ENCODE assay signal across 32 cellular contexts in genomic region chr10:91452063-91452462, GRCh38.
"Had no signal": no experiment of that assay in that cellular context is flagged by ENCODE, and none has a peak within 500 bp of the region (broad histone marks: within the 10 kb centered on the region; RNA-seq: fewer than 3 reads in every experiment).

No MANE protein-coding gene starts in this region.

- H3K36me3 ChIP-seq: adrenal gland, ascending aorta, brain microvascular endothelial cell, breast epithelium, cardiac muscle cell had no signal

- ATAC-seq: activated naive CD4-positive, alpha-beta T cell treated with anti-CD3 and anti-CD28 coated beads, Interleukin-2, amount 50 U/mL, for 72 hours; activated naive CD8-positive, alpha-beta T cell treated with anti-CD3 and anti-CD28 coated beads, Interleukin-2, amount 50 U/mL, for 24 hours; activated T-cell treated with anti-CD3 and anti-CD28 coated beads, Interleukin-2, amount 50 U/mL, for 4 hours; activated T-cell treated with anti-CD3 and anti-CD28 coated beads, Interleukin-2, amount 50 U/mL, for 72 hours; activated T-helper 17 cell treated with anti-CD3 and anti-CD28 coated beads, Interleukin-2, amount 50 U/mL, for 72 hours; body of pancreas had no signal

- H3K4me1 ChIP-seq: adrenal gland, ascending aorta, body of pancreas, breast epithelium had no signal

- H3K4me3 ChIP-seq: adrenal gland, ascending aorta, body of pancreas, breast epithelium, cardiac muscle cell had no signal

- H3K27ac ChIP-seq: adrenal gland, ascending aorta, body of pancreas, brain microvascular endothelial cell, breast epithelium, cardiac muscle cell had no signal

- DNase-seq: activated effector memory CD4-positive, alpha-beta T cell treated with anti-CD3 and anti-CD28 coated beads, Interleukin-2, amount 50 U/mL, for 16 hours; activated effector memory CD4-positive, alpha-beta T cell treated with Interleukin-2 at 50 U/mL for 16 hours; activated gamma-delta T cell; activated gamma-delta T cell treated with Interleukin-2 at 50 U/mL for 16 hours; activated naive CD4-positive, alpha-beta T cell; activated naive CD4-positive, alpha-beta T cell treated with anti-CD3 and anti-CD28 coated beads for 36 hours; activated naive CD4-positive, alpha-beta T cell treated with anti-CD3 and anti-CD28 coated beads, Interleukin-2, amount 10 ng/mL, durations not matched to agents 7 days and 5 days; activated naive CD4-positive, alpha-beta T cell treated with anti-CD3 and anti-CD28 coated beads, Interleukin-2, amount 50 U/mL, for 16 hours; activated naive CD4-positive, alpha-beta T cell treated with Interleukin-2 at 50 U/mL for 16 hours; activated naive CD8-positive, alpha-beta T cell treated with anti-CD3 and anti-CD28 coated beads for 36 hours; activated naive CD8-positive, alpha-beta T cell treated with anti-CD3 and anti-CD28 coated beads, Interleukin-2, amount 10 ng/mL, durations not matched to agents 7 days and 5 days; activated naive CD8-positive, alpha-beta T cell treated with anti-CD3 and anti-CD28 coated beads, Interleukin-2, amount 50 U/mL, for 24 hours; activated T-cell treated with anti-CD3 and anti-CD28 coated beads, Interleukin-2, amount 50 U/mL, for 1 hour; activated T-cell treated with anti-CD3 and anti-CD28 coated beads, Interleukin-2, amount 50 U/mL, for 24 hours; activated T-cell treated with anti-CD3 and anti-CD28 coated beads, Interleukin-2, amount 50 U/mL, for 4 hours; activated T-cell treated with anti-CD3 and anti-CD28 coated beads, Interleukin-2, amount 50 U/mL, for 48 hours; activated T-cell treated with anti-CD3 and anti-CD28 coated beads, Interleukin-2, amount 50 U/mL, for 72 hours; adrenal gland; amniotic stem cell; amygdala; anterior cingulate cortex; aorta; body of pancreas; brain microvascular endothelial cell; caudate nucleus; central memory CD4-positive, alpha-beta T cell; cerebellar nuclear complex had no signal

- H3K27me3 ChIP-seq: adrenal gland, ascending aorta, body of pancreas, brain microvascular endothelial cell, breast epithelium, cardiac muscle cell had no signal
